In the genomic region with DNA sequence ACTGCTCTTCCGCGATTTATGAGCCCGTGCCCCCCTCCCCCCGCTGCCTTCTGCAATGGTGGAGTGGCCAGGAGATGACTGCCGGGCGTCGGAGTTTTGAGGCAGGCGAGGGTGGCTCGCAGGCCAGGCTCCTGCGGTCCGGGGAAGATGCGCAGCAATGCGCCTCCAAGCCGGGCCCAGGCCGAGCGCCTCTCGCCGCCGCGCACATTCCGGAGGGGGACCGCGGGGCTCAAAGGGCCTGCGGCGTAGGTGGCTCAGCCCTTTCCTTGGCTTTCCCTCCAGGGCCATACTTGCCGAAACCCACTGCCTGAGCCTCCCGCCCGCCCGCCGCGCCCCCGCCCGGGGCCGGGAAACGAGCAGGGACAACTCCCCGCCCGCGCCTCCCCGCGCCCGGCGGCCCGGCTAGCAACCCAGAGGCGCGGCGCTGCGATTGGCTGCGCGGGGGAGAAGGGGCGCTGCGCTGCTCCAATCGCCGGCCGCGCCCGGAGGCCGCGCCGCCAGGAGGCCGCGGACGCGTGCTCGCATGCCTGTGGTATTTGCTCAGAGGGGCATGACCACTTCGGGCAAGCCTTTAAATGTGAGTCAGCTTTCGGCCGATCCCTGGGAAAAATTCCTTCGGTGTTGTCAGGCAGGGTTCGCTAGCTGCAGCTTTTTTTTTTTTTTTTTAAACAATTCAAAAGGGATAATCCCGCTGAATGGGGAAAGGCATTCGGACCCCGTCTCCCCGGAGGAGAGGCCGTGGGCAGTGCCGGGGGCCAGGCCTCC, we compare ENCODE assay signal across 8 cellular contexts.
A peak's percentile ranks its signal among the peaks of the same experiment; 100 is the strongest.
DNase-seq lines count a peak whose midpoint lies in the region; ATAC-seq and TF ChIP-seq lines count a peak whose summit lies in the region.

No MANE protein-coding gene starts in this region.

- H3K79me2 ChIP-seq in MM.1S (ENCODE audit: low read length), result no peaks in the 10 kb centered on the region

- H3K9ac ChIP-seq in MM.1S (ENCODE audit: low read length), result no peak overlapping the region

- H3K9me2 ChIP-seq in MM.1S (replicated peaks; ENCODE audit: insufficient read depth, low read length), result no peaks in the 10 kb centered on the region

- H3K9me3 ChIP-seq in MM.1S (replicated peaks; ENCODE audit: insufficient read depth, low read length), result no peaks in the 10 kb centered on the region
- H3K9me3 ChIP-seq in ectodermal cell (ENCODE audit: control insufficient read depth, low read length), result no peaks in the 10 kb centered on the region
- H3K9me3 ChIP-seq in lower lobe of right lung, result no peaks in the 10 kb centered on the region

- H3K27ac ChIP-seq in C4-2B, result peak overlapping the region; percentile 54
- H3K27ac ChIP-seq in MM.1S (ENCODE audit: low read length), result no peak overlapping the region
- H3K27ac ChIP-seq in ectodermal cell (ENCODE audit: insufficient read depth, low read depth, low read length, poor library complexity, severe bottlenecking), result peak overlapping the region; percentile 94
- H3K27ac ChIP-seq in lower lobe of right lung, result peak overlapping the region; percentile 91

- H3F3A ChIP-seq in MM.1S (ENCODE audit: insufficient read depth, low read length), result no peaks in the 10 kb centered on the region

- DNase-seq in MM.1S (peak; percentile 74), lower lobe of right lung (peak; percentile 92)
- peak; percentile 90 for DNase-seq in activated CD8-positive, alpha-beta memory T cell treated with anti-CD3 and anti-CD28 coated beads for 24 hours
- peak; percentile 81 for DNase-seq in stimulated activated CD4-positive, alpha-beta T cell treated with anti-CD3 and anti-CD28 coated beads, Interleukin-4, amount 100 ng/mL, for 1 hour

- H3K4me1 ChIP-seq in MM.1S (ENCODE audit: low read length) (no peaks in the 10 kb centered on the region), ectodermal cell (ENCODE audit: control insufficient read depth, insufficient read depth, low read length) (peaks cover 33% of the 10 kb centered on the region), lower lobe of right lung (peaks cover 21% of the 10 kb centered on the region)

- no peaks in the 10 kb centered on the region for H3K36me3 ChIP-seq in MM.1S (replicated peaks; ENCODE audit: insufficient read depth, low read length)
- no peaks in the 10 kb centered on the region for H3K36me3 ChIP-seq in ectodermal cell (ENCODE audit: control insufficient read depth, insufficient read depth, low read length)
- H3K36me3 ChIP-seq in lower lobe of right lung, result no peaks in the 10 kb centered on the region

- TF ChIP-seq CTCF in C4-2B (conservative IDR thresholded peaks at IDR 0.05), result no peak
- no peak for TF ChIP-seq CTCF in MM.1S (IDR thresholded peaks at IDR 0.05; ENCODE audit: low read length)
- peak; percentile 12 for TF ChIP-seq CTCF in lower lobe of right lung (IDR thresholded peaks at IDR 0.05)

- no peaks in the 10 kb centered on the region for H4K20me1 ChIP-seq in MM.1S (ENCODE audit: insufficient read depth, low read length)

- H3K27me3 ChIP-seq in MM.1S (replicated peaks; ENCODE audit: insufficient read depth, low read length) (no peaks in the 10 kb centered on the region; the same call in 1 of the 2 replicates), ectodermal cell (ENCODE audit: control insufficient read depth, insufficient read depth, low read length, poor library complexity, severe bottlenecking) (peaks cover 16% of the 10 kb centered on the region), lower lobe of right lung (ENCODE audit: low read depth) (no peaks in the 10 kb centered on the region)

- intact Hi-C loops in lower lobe of right lung (cut with DNase I), result no loop called here

- 3 to 4% methylated on average over 75 of the region's 75 CpGs for WGBS in ectodermal cell, 2 experiments

- H3K4me2 ChIP-seq in MM.1S (ENCODE audit: low read depth, low read length), result peak overlapping the region; percentile 44

- H2AFZ ChIP-seq in MM.1S (ENCODE audit: low read length), result peak overlapping the region; percentile 54

- peak; percentile 88 for ATAC-seq in GM21526 (IDR thresholded peaks at IDR 0.05; ENCODE audit: low FRiP score, unreplicated experiment)
- ATAC-seq in lower lobe of right lung, result peak; percentile 98
- ATAC-seq in GM18873 (IDR thresholded peaks at IDR 0.05; ENCODE audit: low FRiP score, unreplicated experiment), result no peak

- H3K4me3 ChIP-seq in MM.1S (ENCODE audit: low read length) (peak overlapping the region; percentile 32), ectodermal cell (ENCODE audit: insufficient read depth, low read depth, low read length) (no peak overlapping the region), lower lobe of right lung (peak overlapping the region; percentile 56)
